9 cellular contexts compared by ENCODE assay signal in the genomic region with DNA sequence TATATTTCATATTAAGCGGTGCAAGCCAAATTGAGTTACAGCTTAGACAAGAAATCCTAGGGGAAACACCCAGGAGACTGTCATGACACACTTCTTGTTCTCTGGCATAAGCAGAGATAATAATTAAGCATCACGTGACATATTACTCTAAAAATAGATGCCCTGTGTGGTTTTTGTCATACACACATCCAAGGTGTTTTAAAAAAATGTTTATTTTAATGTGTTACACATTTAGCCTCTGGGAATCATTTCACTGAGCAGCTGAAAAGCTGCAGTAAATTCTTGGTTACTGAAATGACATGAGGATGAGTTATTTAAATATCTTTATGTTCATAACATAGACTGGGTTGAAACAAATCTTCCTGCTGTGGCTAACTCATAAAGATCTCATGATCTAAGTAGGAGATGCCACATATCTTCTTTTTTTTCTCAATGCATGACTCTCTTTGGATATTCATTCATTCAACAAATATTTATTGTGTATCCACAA. TPM values are rescaled to one million over a fixed set of nuclear protein-coding genes. Genes with fewer than 3 reads are reported as not detected.
DNase-seq lines count a peak whose midpoint lies in the region; ATAC-seq and TF ChIP-seq lines count a peak whose summit lies in the region.
"Had no signal": no experiment of that assay in that cellular context is flagged by ENCODE, and none has a peak within 500 bp of the region (broad histone marks: within the 10 kb centered on the region; RNA-seq: fewer than 3 reads in every experiment).

No MANE protein-coding gene starts in this region.

- H3K36me3 Mint-ChIP-seq in activated T-cell treated with anti-CD3 and anti-CD28 coated beads, Interleukin-2, amount 50 U/mL, for 24 hours (ENCODE audit: low read depth) = peaks cover 38% of the 10 kb centered on the region

- 73% methylated on average over 2 of the region's 2 CpGs for WGBS in smooth muscle cell (ENCODE audit: low lambda C conversion rate)

- H3K27me3 ChIP-seq in left lung (no peaks in the 10 kb centered on the region), smooth muscle cell (ENCODE audit: low read depth) (no peaks in the 10 kb centered on the region)

- H3K4me2 ChIP-seq in smooth muscle cell = no peak overlapping the region

- H3F3A ChIP-seq in smooth muscle cell (ENCODE audit: low read depth) = no peaks in the 10 kb centered on the region

- peaks cover 24% of the 10 kb centered on the region for H3K9me3 Mint-ChIP-seq in activated T-cell treated with anti-CD3 and anti-CD28 coated beads, Interleukin-2, amount 50 U/mL, for 24 hours

- H3K4me3 Mint-ChIP-seq in activated T-cell treated with anti-CD3 and anti-CD28 coated beads, Interleukin-2, amount 50 U/mL, for 24 hours = no peak overlapping the region

- no peaks in the 10 kb centered on the region for H3K79me2 ChIP-seq in smooth muscle cell (ENCODE audit: low read depth)

- H4K20me1 ChIP-seq in smooth muscle cell (ENCODE audit: low read depth) = no peaks in the 10 kb centered on the region

- H3K4me1 ChIP-seq in left lung = no peaks in the 10 kb centered on the region
- H3K4me1 ChIP-seq in smooth muscle cell (ENCODE audit: low read depth) = no peaks in the 10 kb centered on the region

- H2AFZ ChIP-seq in smooth muscle cell (ENCODE audit: low read depth) = no peak overlapping the region

- no peak for DNase-seq in activated T-cell treated with anti-CD3 and anti-CD28 coated beads, Interleukin-2, amount 50 U/mL, for 24 hours
- no peak for DNase-seq in activated T-cell treated with anti-CD3 and anti-CD28 coated beads, Interleukin-2, amount 50 U/mL, for 1 hour
- DNase-seq in RPMI7951 (ENCODE audit: low read depth) = peak; percentile 17
- peak; percentile 71 for DNase-seq in renal cortical epithelial cell (ENCODE audit: low read depth)
- no peak for DNase-seq in left lung
- no peak for DNase-seq in omental fat pad (ENCODE audit: low spot score)
- DNase-seq in smooth muscle cell (lab: John Stamatoyannopoulos, UW; ENCODE audit: unreplicated experiment) = no peak

- no peaks in the 10 kb centered on the region for H3K27me3 Mint-ChIP-seq in activated T-cell treated with anti-CD3 and anti-CD28 coated beads, Interleukin-2, amount 50 U/mL, for 24 hours

- ATAC-seq in HG02759 (IDR thresholded peaks at IDR 0.05; ENCODE audit: unreplicated experiment) = peak; percentile 69
- ATAC-seq in left lung = no peak
- ATAC-seq in omental fat pad (ENCODE audit: low FRiP score) = no peak

- H3K27ac Mint-ChIP-seq in activated T-cell treated with anti-CD3 and anti-CD28 coated beads, Interleukin-2, amount 50 U/mL, for 24 hours = peak overlapping the region; percentile 37

- H3K4me1 Mint-ChIP-seq in activated T-cell treated with anti-CD3 and anti-CD28 coated beads, Interleukin-2, amount 50 U/mL, for 24 hours (ENCODE audit: low read depth) = peaks cover 42% of the 10 kb centered on the region

- H3K9me3 ChIP-seq in left lung (peaks cover 0 to 8% of the 10 kb centered on the region in 2 donors), smooth muscle cell (replicated peaks; ENCODE audit: low read depth) (no peaks in the 10 kb centered on the region)

- no peak for TF ChIP-seq CTCF in left lung (IDR thresholded peaks at IDR 0.05)
- no peak for TF ChIP-seq CTCF in omental fat pad (IDR thresholded peaks at IDR 0.05)
- TF ChIP-seq CTCF in smooth muscle cell (IDR thresholded peaks at IDR 0.05; ENCODE audit: borderline replicate concordance, insufficient read depth, poor library complexity, severe bottlenecking) = no peak

- intact Hi-C loops in left lung (cut with DNase I) = no loop called here

- H3K9ac ChIP-seq in smooth muscle cell (ENCODE audit: low read depth) = no peak overlapping the region

- H3K36me3 ChIP-seq in left lung (no peaks in the 10 kb centered on the region), smooth muscle cell (ENCODE audit: low read depth) (no peaks in the 10 kb centered on the region)

- H3K27ac ChIP-seq in left lung = no peak overlapping the region
- no peak overlapping the region for H3K27ac ChIP-seq in smooth muscle cell (ENCODE audit: low read depth)
- H3K27ac ChIP-seq: VCaP had no signal

- H3K4me3 ChIP-seq in left lung (no peak overlapping the region), smooth muscle cell (no peak overlapping the region)

RNA-seq across cellular contexts. Expression of a gene that starts 38.0 kb away (rescaled TPM):
- not detected in 2 replicates for total RNA-seq in RPMI7951 (2014; rRNA removed; shearing (Covaris generic))
- total RNA-seq in renal cortical epithelial cell = not detected in 2 replicates
- under 1 TPM in 1 of 2 donors, not detected in 1; 0.37 TPM for total RNA-seq in left lung
- total RNA-seq in omental fat pad = 1 to 10 TPM in 3 of 4 donors, under 1 TPM in 1; 0.50 to 1.8 (median 1.4) TPM
- total RNA-seq in smooth muscle cell = not detected in 2 replicates
- polyA plus RNA-seq in smooth muscle cell = not detected in 2 replicates

Comparison
In these comparisons a context has a peak if more than half of its experiments do, and no peak if none do; other contexts are left out.
1. DNase-seq: peak in RPMI7951 (single experiment) and renal cortical epithelial cell (single experiment); none in activated T-cell treated with anti-CD3 and anti-CD28 coated beads, Interleukin-2, amount 50 U/mL, for 24 hours (single experiment), activated T-cell treated with anti-CD3 and anti-CD28 coated beads, Interleukin-2, amount 50 U/mL, for 1 hour (single experiment), left lung (0 of 2), omental fat pad (single experiment) and smooth muscle cell (single experiment).